Comparison of ENCODE assay signal across 11 cellular contexts in genomic region chr4:17448689-17449088, GRCh38.
DNase-seq lines count a peak whose midpoint lies in the region; ATAC-seq and TF ChIP-seq lines count a peak whose summit lies in the region.
"Had no signal": no experiment of that assay in that cellular context is flagged by ENCODE, and none has a peak within 500 bp of the region (broad histone marks: within the 10 kb centered on the region; RNA-seq: fewer than 3 reads in every experiment).

No MANE protein-coding gene starts in this region.

- no peak overlapping the region for H3K4me3 ChIP-seq in MG63
- H3K4me3 ChIP-seq in sigmoid colon, result no peak overlapping the region
- no peak overlapping the region for H3K4me3 ChIP-seq in esophagus squamous epithelium
- H3K4me3 ChIP-seq: pancreas, upper lobe of right lung had no signal

- TF ChIP-seq POLR2A in sigmoid colon (IDR thresholded peaks at IDR 0.05) (no peak), esophagus squamous epithelium (IDR thresholded peaks at IDR 0.05) (no peak)

- no peak for TF ChIP-seq EP300 in sigmoid colon (IDR thresholded peaks at IDR 0.05)

- ATAC-seq in GM18867 (IDR thresholded peaks at IDR 0.05; ENCODE audit: unreplicated experiment) (peak; percentile 70), GM18870 (IDR thresholded peaks at IDR 0.05; ENCODE audit: unreplicated experiment) (no peak)
- ATAC-seq: upper lobe of right lung had no signal

- H3K9me3 ChIP-seq in MG63 (peaks cover 5% of the 10 kb centered on the region), sigmoid colon (peaks cover 0 to 4% (median 0%) of the 10 kb centered on the region in 4 donors), esophagus squamous epithelium (no peaks in the 10 kb centered on the region)
- H3K9me3 ChIP-seq: pancreas, upper lobe of right lung had no signal

- no peak for TF ChIP-seq CTCF in sigmoid colon (IDR thresholded peaks at IDR 0.05)
- TF ChIP-seq CTCF in esophagus squamous epithelium (IDR thresholded peaks at IDR 0.05), result no peak

- DNase-seq in MG63 (peak; percentile 55), dedifferentiated amniotic fluid mesenchymal stem cell (ENCODE audit: extremely low spot score) (peak; percentile 73), myocyte (ENCODE audit: low read depth) (peak; percentile 20), sigmoid colon (no peak), middle frontal gyrus (ENCODE audit: extremely low spot score, low spot score) (no peak), esophagus squamous epithelium (lab: John Stamatoyannopoulos, UW) (no peak)
- DNase-seq: cortex of kidney, pancreas, upper lobe of right lung had no signal

- H3K27me3 ChIP-seq in MG63 (no peaks in the 10 kb centered on the region), sigmoid colon (no peaks in the 10 kb centered on the region), esophagus squamous epithelium (no peaks in the 10 kb centered on the region)
- H3K27me3 ChIP-seq: pancreas, upper lobe of right lung had no signal

- H3K36me3 ChIP-seq in MG63 (no peaks in the 10 kb centered on the region), sigmoid colon (no peaks in the 10 kb centered on the region), esophagus squamous epithelium (no peaks in the 10 kb centered on the region)
- H3K36me3 ChIP-seq: pancreas, upper lobe of right lung had no signal

- intact Hi-C loops in sigmoid colon (cut with DNase I), result loop anchor here (5.0 kb wide), 2 partner anchors 101 to 1161 kb away; no protein-coding TSS in a partner anchor
- intact Hi-C loops in esophagus squamous epithelium (cut with DNase I), result loop anchor here (10.0 kb wide), 1 partner anchor 94 kb away; no protein-coding TSS in a partner anchor

- H3K4me1 ChIP-seq in sigmoid colon, result no peaks in the 10 kb centered on the region
- H3K4me1 ChIP-seq in esophagus squamous epithelium, result peaks cover 0 to 24% (median 4%) of the 10 kb centered on the region in 3 donors
- H3K4me1 ChIP-seq: pancreas, upper lobe of right lung had no signal

- WGBS in sigmoid colon, 2 donors, result 38 to 49% methylated on average over 3 of the region's 3 CpGs
- WGBS in esophagus squamous epithelium, 2 donors, result 13 to 45% methylated on average over 3 of the region's 3 CpGs

- H3K27ac ChIP-seq in sigmoid colon (no peak overlapping the region), esophagus squamous epithelium (no peak overlapping the region)
- H3K27ac ChIP-seq: pancreas, upper lobe of right lung had no signal

Comparison
In these comparisons a context has a peak if more than half of its experiments do, and no peak if none do; other contexts are left out.
1. DNase-seq: peak in MG63 (single experiment), dedifferentiated amniotic fluid mesenchymal stem cell (single experiment) and myocyte (single experiment); none in sigmoid colon (single experiment), middle frontal gyrus (single experiment) and esophagus squamous epithelium (single experiment).